Comparison of ENCODE assay signal across 8 cellular contexts in genomic region chr7:107167483-107168232, GRCh38. TPM values are rescaled to one million over a fixed set of nuclear protein-coding genes. Genes with fewer than 3 reads are reported as not detected.
DNase-seq lines count a peak whose midpoint lies in the region; ATAC-seq and TF ChIP-seq lines count a peak whose summit lies in the region.

No MANE protein-coding gene starts in this region.

- H3K27me3 Mint-ChIP-seq in endothelial cell (ENCODE audit: unreplicated experiment) (peaks cover 19% of the 10 kb centered on the region), mesothelial cell of epicardium (ENCODE audit: low read depth) (no peaks in the 10 kb centered on the region)
- H3K27me3 Mint-ChIP-seq in stimulated activated naive CD8-positive, alpha-beta T cell treated with anti-CD3 and anti-CD28 coated beads, Interleukin-15, amount 100 ng/mL, for 72 hours: no peaks in the 10 kb centered on the region

- CTCF ChIA-PET in AG04450 (lab: Charles Lee): interaction anchor here (0.6 to 3.9 kb wide), 18 partner anchors 11 to 1343 kb away, joined by 3 to 26 read pairs (median 4); no protein-coding TSS in a partner anchor

- peak overlapping the region; percentile 71 for H3K4me3 ChIP-seq in AG04450 (ENCODE audit: low read depth, low read length)

- H3K9me3 ChIP-seq in AG04450 (ENCODE audit: control insufficient read depth, insufficient read depth, low read length): no peaks in the 10 kb centered on the region

- H3K9me3 Mint-ChIP-seq in endothelial cell (ENCODE audit: unreplicated experiment): peaks cover 6% of the 10 kb centered on the region
- no peaks in the 10 kb centered on the region for H3K9me3 Mint-ChIP-seq in mesothelial cell of epicardium
- no peaks in the 10 kb centered on the region for H3K9me3 Mint-ChIP-seq in stimulated activated naive CD8-positive, alpha-beta T cell treated with anti-CD3 and anti-CD28 coated beads, Interleukin-15, amount 100 ng/mL, for 72 hours

- H3K36me3 Mint-ChIP-seq in endothelial cell (ENCODE audit: low read depth, unreplicated experiment): peaks cover 10% of the 10 kb centered on the region
- H3K36me3 Mint-ChIP-seq in mesothelial cell of epicardium: no peaks in the 10 kb centered on the region

- H3K27ac Mint-ChIP-seq in endothelial cell (ENCODE audit: unreplicated experiment) (peak overlapping the region; percentile 100), mesothelial cell of epicardium (peak overlapping the region; percentile 100)
- peak overlapping the region; percentile 99 to 100 for H3K27ac Mint-ChIP-seq in stimulated activated naive CD8-positive, alpha-beta T cell treated with anti-CD3 and anti-CD28 coated beads, Interleukin-15, amount 100 ng/mL, for 72 hours

- TF ChIP-seq CTCF in AG04450 (IDR thresholded peaks at IDR 0.05; ENCODE audit: low read depth, low read length): peak; percentile 52
- peak; percentile 67 for TF ChIP-seq CTCF in endothelial cell (IDR thresholded peaks at IDR 0.05; ENCODE audit: unreplicated experiment)
- peak; percentile 49 for TF ChIP-seq CTCF in mesothelial cell of epicardium (IDR thresholded peaks at IDR 0.05; ENCODE audit: unreplicated experiment)

- DNase-seq in AG04450 (ENCODE audit: low read depth, low spot score) (peak; percentile 61), NCI-H510A (lab: John Stamatoyannopoulos, UW) (peak; percentile 28), endothelial cell (ENCODE audit: low spot score) (no peak), mesothelial cell of epicardium (ENCODE audit: low spot score in 2 of 2, unreplicated experiment in 2 of 2) (no peak)
- peak; percentile 76 for DNase-seq in activated CD4-positive, alpha-beta T cell treated with anti-CD3 and anti-CD28 coated beads for 48 hours
- peak in 1 of 2 donors; percentile 12 for DNase-seq in stimulated activated naive CD8-positive, alpha-beta T cell treated with anti-CD3 and anti-CD28 coated beads, Interleukin-15, amount 100 ng/mL, for 72 hours

- H3K27ac ChIP-seq in AG04450 (ENCODE audit: low read depth, low read length): peak overlapping the region; percentile 99

- H3K27me3 ChIP-seq in AG04450 (ENCODE audit: control insufficient read depth, insufficient read depth, low read length): no peaks in the 10 kb centered on the region

- POLR2A ChIA-PET in AG04450 (lab: Yijun Ruan, JAX): interaction anchor here (0.6 to 3.6 kb wide), 11 partner anchors 12 to 883 kb away, joined by 3 to 44 read pairs (median 4); partner anchors contain the start of gene NAMPT

- peak; percentile 0 for ATAC-seq in GM18511 (IDR thresholded peaks at IDR 0.05; ENCODE audit: unreplicated experiment)
- ATAC-seq in stimulated activated naive CD8-positive, alpha-beta T cell treated with anti-CD3 and anti-CD28 coated beads, Interleukin-15, amount 100 ng/mL, for 72 hours: peak; percentile 17
- no peak for ATAC-seq in GM21717 (IDR thresholded peaks at IDR 0.05; ENCODE audit: unreplicated experiment)

- peak overlapping the region; percentile 100 for H3K4me3 Mint-ChIP-seq in endothelial cell (ENCODE audit: unreplicated experiment)
- H3K4me3 Mint-ChIP-seq in mesothelial cell of epicardium: peak overlapping the region; percentile 97
- peak overlapping the region; percentile 91 to 94 for H3K4me3 Mint-ChIP-seq in stimulated activated naive CD8-positive, alpha-beta T cell treated with anti-CD3 and anti-CD28 coated beads, Interleukin-15, amount 100 ng/mL, for 72 hours

- H3K4me1 Mint-ChIP-seq in endothelial cell (ENCODE audit: unreplicated experiment) (peaks cover 25% of the 10 kb centered on the region), mesothelial cell of epicardium (peaks cover 20% of the 10 kb centered on the region)
- peaks cover 13% of the 10 kb centered on the region for H3K4me1 Mint-ChIP-seq in stimulated activated naive CD8-positive, alpha-beta T cell treated with anti-CD3 and anti-CD28 coated beads, Interleukin-15, amount 100 ng/mL, for 72 hours

RNA-seq across cellular contexts. Expression of gene HBP1, which starts 1.1 kb away (rescaled TPM):
- 72.7 and 85.2 TPM in 2 replicates for polyA plus RNA-seq in AG04450 (2011; rRNA removed)
- polyA minus RNA-seq in AG04450 (2011; rRNA and poly(A)+ RNA removed): 64.8 and 86.9 TPM in 2 replicates
- total RNA-seq in endothelial cell (ENCODE audit: unreplicated experiment): 50.9 TPM
- total RNA-seq in mesothelial cell of epicardium: 67.5 to 76.0 TPM (median 69.8 TPM) in 3 replicates

Comparison
In these comparisons a context has a peak if more than half of its experiments do, and no peak if none do; other contexts are left out.
1. DNase-seq: peak in AG04450 (single experiment), NCI-H510A (single experiment) and activated CD4-positive, alpha-beta T cell treated with anti-CD3 and anti-CD28 coated beads for 48 hours (single experiment); none in endothelial cell (single experiment) and mesothelial cell of epicardium (0 of 2).
2. Peak in every context shown above with its lines, with median percentiles within 50 percentile points of each other: CTCF ChIP-seq, H3K27ac Mint-ChIP-seq and H3K4me3 Mint-ChIP-seq.